Comparison of ENCODE assay signal across 13 cellular contexts in the genomic region with DNA sequence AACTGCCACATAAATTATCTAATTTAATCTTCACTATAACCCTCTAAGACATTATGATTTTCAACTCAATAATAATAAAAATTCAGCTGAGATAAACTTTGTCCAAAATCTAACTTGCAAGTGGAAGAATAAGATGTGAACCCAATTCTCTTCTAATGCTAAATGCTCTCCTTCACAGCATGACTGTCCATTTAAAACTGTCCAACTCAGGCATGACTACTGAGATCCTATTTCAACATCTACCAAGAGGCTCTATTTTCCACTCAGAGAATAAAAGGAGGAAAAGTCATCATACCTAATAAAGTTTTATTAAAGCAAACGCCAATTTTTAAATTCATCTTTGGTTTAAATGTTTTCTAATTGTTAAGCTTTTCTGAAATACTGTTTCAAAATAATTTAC.
"Had no signal": no experiment of that assay in that cellular context is flagged by ENCODE, and none has a peak within 500 bp of the region (broad histone marks: within the 10 kb centered on the region; RNA-seq: fewer than 3 reads in every experiment).

No MANE protein-coding gene starts in this region.

- H3K9me3 ChIP-seq: left lung had no signal

- H3K27ac ChIP-seq: cardiac muscle cell, coronary artery, left lung had no signal

- H3K27me3 ChIP-seq: cardiac muscle cell, left lung had no signal

- ATAC-seq: activated CD8-positive, alpha-beta T cell treated with anti-CD3 and anti-CD28 coated beads, Interleukin-2, amount 10 ng/mL, durations not matched to agents 7 days and 5 days; left lung; stimulated activated naive CD8-positive, alpha-beta T cell treated with anti-CD3 and anti-CD28 coated beads, Interleukin-15, amount 100 ng/mL, for 72 hours; WTC11 had no signal

- H3K4me3 ChIP-seq: cardiac muscle cell, coronary artery, left lung had no signal

- DNase-seq: activated CD4-positive, alpha-beta T cell treated with anti-CD3 and anti-CD28 coated beads for 48 hours; activated CD8-positive, alpha-beta memory T cell treated with anti-CD3 and anti-CD28 coated beads, Interleukin-2, amount 50 U/mL, for 48 hours; activated CD8-positive, alpha-beta T cell treated with anti-CD3 and anti-CD28 coated beads, Interleukin-2, amount 10 ng/mL, durations not matched to agents 7 days and 5 days; activated naive CD8-positive, alpha-beta T cell treated with anti-CD3 and anti-CD28 coated beads, Interleukin-2, amount 10 ng/mL, durations not matched to agents 7 days and 5 days; effector CD4-positive, alpha-beta T cell; left lung; occipital lobe; stimulated activated CD4-positive, alpha-beta T cell treated with anti-CD3 and anti-CD28 coated beads, Interleukin-15, amount 100 ng/mL, for 24 hours; stimulated activated CD4-positive, alpha-beta T cell treated with anti-CD3 and anti-CD28 coated beads, Interleukin-4, amount 100 ng/mL, for 4 hours; stimulated activated naive CD8-positive, alpha-beta T cell treated with anti-CD3 and anti-CD28 coated beads, Interleukin-15, amount 100 ng/mL, for 72 hours had no signal
